In genomic region chr6:108559097-108559883, GRCh38 we compare ENCODE assay signal across 8 cellular contexts. TPM values are rescaled to one million over a fixed set of nuclear protein-coding genes. Genes with fewer than 3 reads are reported as not detected.
DNase-seq lines count a peak whose midpoint lies in the region; ATAC-seq and TF ChIP-seq lines count a peak whose summit lies in the region.

No MANE protein-coding gene starts in this region.

- peak overlapping the region; percentile 88 for H3K4me3 ChIP-seq in choroid plexus epithelial cell (ENCODE audit: low read depth, low read length)

- intact Hi-C loops in left colon (cut with DNase I, micrococcal nuclease): no loop called here

- ATAC-seq in GM18861 (IDR thresholded peaks at IDR 0.05; ENCODE audit: unreplicated experiment) (peak; percentile 33), HG03135 (IDR thresholded peaks at IDR 0.05; ENCODE audit: unreplicated experiment) (peak; percentile 38), left colon (peak; percentile 55)

- DNase-seq in A172 (ENCODE audit: low spot score): peak; percentile 53
- peak; percentile 85 to 89 for DNase-seq in NCI-H524 (lab: John Stamatoyannopoulos, UW)
- peak; percentile 85 to 91 for DNase-seq in activated CD4-positive, alpha-beta T cell treated with anti-CD3 and anti-CD28 coated beads for 4 hours
- peak; percentile 88 for DNase-seq in choroid plexus epithelial cell (ENCODE audit: low read depth)
- peak; percentile 91 to 92 for DNase-seq in left colon
- peak; percentile 75 to 77 for DNase-seq in stimulated activated CD4-positive, alpha-beta T cell treated with anti-CD3 and anti-CD28 coated beads, Interleukin-1b, Interleukin-23, amount 100 ng/mL, for 4 hours (ENCODE audit: low read depth in 2 of 2)

- TF ChIP-seq CTCF in choroid plexus epithelial cell (conservative IDR thresholded peaks at IDR 0.05; ENCODE audit: low read depth, low read length): no peak

RNA-seq across cellular contexts. Expression of gene FOXO3, which starts 1.4 kb away (rescaled TPM):
- 10.9 and 11.4 TPM in 2 replicates for total RNA-seq in A172 (2014; rRNA removed; shearing (Covaris generic))
- total RNA-seq in left colon: 10 to 100 TPM; 39.9 to 70.0 TPM

Comparison
In these comparisons a context has a peak if more than half of its experiments do, and no peak if none do; other contexts are left out.
1. Peak in every context shown above with its lines: DNase-seq, ATAC-seq and H3K4me3 ChIP-seq.